ENCODE assay signal across 7 cellular contexts in genomic region chr1:40508375-40509341, GRCh38. TPM values are rescaled to one million over a fixed set of nuclear protein-coding genes. Genes with fewer than 3 reads are reported as not detected.
DNase-seq lines count a peak whose midpoint lies in the region; ATAC-seq, FAIRE-seq and TF ChIP-seq lines count a peak whose summit lies in the region.

Gene EXO5 (plus strand): TSS chr1:40508767. CDS start chr1:40514545, 5,778 bp downstream.

- peak; percentile 26 for FAIRE-seq in keratinocyte (lab: Jason Lieb, UNC)

- H3K4me3 ChIP-seq in keratinocyte (ENCODE audit: control insufficient read depth in 2 of 3, extremely low read depth in 1 of 3, insufficient read depth in 2 of 3, low read depth in 1 of 3, low read length in 3 of 3): peak within 1 kb of the TSS; percentile 59 to 89 (median 86)

- H3K9me1 ChIP-seq in keratinocyte (ENCODE audit: control insufficient read depth, extremely low read depth, insufficient read depth, low read length): no peaks in the 10 kb centered on the region

- H3K27ac ChIP-seq in keratinocyte (ENCODE audit: control insufficient read depth, insufficient read depth, low read length): peak within 1 kb of the TSS; percentile 43

- H3K9ac ChIP-seq in keratinocyte (ENCODE audit: control insufficient read depth, extremely low read depth, insufficient read depth, low read length): peak within 1 kb of the TSS; percentile 83

- ATAC-seq in GM18505 (IDR thresholded peaks at IDR 0.05; ENCODE audit: unreplicated experiment): peak; percentile 85
- ATAC-seq in HG03025 (IDR thresholded peaks at IDR 0.05; ENCODE audit: low FRiP score, unreplicated experiment): peak; percentile 82

- peak within 1 kb of the TSS; percentile 97 for H2AFZ ChIP-seq in keratinocyte (ENCODE audit: control insufficient read depth, low read length)

- H4K20me1 ChIP-seq in keratinocyte (ENCODE audit: control insufficient read depth, extremely low read depth, insufficient read depth, low read length): no peaks in the 10 kb centered on the region

- no peaks in the 10 kb centered on the region for H3K79me2 ChIP-seq in keratinocyte (ENCODE audit: control insufficient read depth, insufficient read depth, low read length)

- H3K36me3 ChIP-seq in keratinocyte (ENCODE audit: control insufficient read depth in 2 of 2, extremely low read depth in 1 of 2, insufficient read depth in 2 of 2, low read length in 2 of 2): no peaks in the 10 kb centered on the region

- peak within 1 kb of the TSS; percentile 94 for H3K4me2 ChIP-seq in keratinocyte (ENCODE audit: control insufficient read depth, extremely low read depth, insufficient read depth, low read depth, low read length)

- TF ChIP-seq CTCF in keratinocyte (optimal IDR thresholded peaks at IDR 0.05 in 1 of 3, IDR thresholded peaks at IDR 0.05 in 1 of 3, conservative IDR thresholded peaks at IDR 0.05 in 1 of 3; ENCODE audit: extremely low read depth in 1 of 3, insufficient read depth in 2 of 3, low read length in 3 of 3): no peak

- peaks cover 8% of the 10 kb centered on the region for H3K4me1 ChIP-seq in keratinocyte (ENCODE audit: control insufficient read depth, extremely low read depth, insufficient read depth, low read length)

- peak; percentile 86 for TF ChIP-seq POLR2A in GM18505 (IDR thresholded peaks at IDR 0.05; ENCODE audit: borderline replicate concordance, extremely low read depth, insufficient read depth, insufficient read length)

- H3K27me3 ChIP-seq in keratinocyte (ENCODE audit: control insufficient read depth, extremely low read depth, insufficient read depth, low read length): no peaks in the 10 kb centered on the region

- dilution Hi-C loops in keratinocyte (cut with MboI; ENCODE audit: extremely low pct_ligation_motif_present, low sequenced_read_pairs): no loop called here

- no peaks in the 10 kb centered on the region for H3K9me3 ChIP-seq in keratinocyte (ENCODE audit: control insufficient read depth, low read depth, low read length)

- peak; percentile 90 for DNase-seq in NCI-H2227 (lab: John Stamatoyannopoulos, UW; ENCODE audit: unreplicated experiment)
- DNase-seq in activated CD4-positive, CD25-positive, alpha-beta regulatory T cell treated with anti-CD3 and anti-CD28 coated beads, Interleukin-2, amount 50 U/mL, for 72 hours: peak; percentile 87
- peak; percentile 69 for DNase-seq in cerebellar cortex (ENCODE audit: low spot score)
- DNase-seq in keratinocyte (ENCODE audit: low read depth, low spot score): no peak
- DNase-seq in stimulated activated CD4-positive, alpha-beta T cell treated with anti-CD3 and anti-CD28 coated beads, Interleukin-12 subunit alpha, Interleukin-12 subunit beta, amount 100 ng/mL, for 48 hours (ENCODE audit: low read depth in 2 of 3, low spot score in 1 of 3): peak; percentile 77 to 85 (median 80)

RNA-seq across cellular contexts. Expression of gene EXO5, which starts in this region (rescaled TPM):
- 8.5 to 9.9 TPM (median 8.6 TPM) in 3 replicates for polyA plus RNA-seq in keratinocyte
- polyA plus RNA-seq in keratinocyte (2011; ENCODE audit: low read depth): 2.3 TPM
- polyA plus RNA-seq in keratinocyte (2011; cell fraction: cytosol; rRNA removed): 5.6 and 7.5 TPM in 2 replicates
- polyA plus RNA-seq in keratinocyte (2011; cell fraction: nucleus; rRNA removed): 13.4 and 14.0 TPM in 2 replicates
- 4.2 and 7.1 TPM in 2 replicates for polyA plus RNA-seq in keratinocyte (2012; ENCODE audit: low replicate concordance)
- polyA minus RNA-seq in keratinocyte: 1.3 to 7.8 TPM (median 5.0 TPM) in 3 replicates
- polyA minus RNA-seq in keratinocyte (2011; cell fraction: cytosol; rRNA and poly(A)+ RNA removed): 7.5 TPM
- 3.7 and 7.2 TPM in 2 replicates for polyA minus RNA-seq in keratinocyte (2011; cell fraction: nucleus; rRNA and poly(A)+ RNA removed)
